ENCODE assay signal across 8 cellular contexts in the genomic region with DNA sequence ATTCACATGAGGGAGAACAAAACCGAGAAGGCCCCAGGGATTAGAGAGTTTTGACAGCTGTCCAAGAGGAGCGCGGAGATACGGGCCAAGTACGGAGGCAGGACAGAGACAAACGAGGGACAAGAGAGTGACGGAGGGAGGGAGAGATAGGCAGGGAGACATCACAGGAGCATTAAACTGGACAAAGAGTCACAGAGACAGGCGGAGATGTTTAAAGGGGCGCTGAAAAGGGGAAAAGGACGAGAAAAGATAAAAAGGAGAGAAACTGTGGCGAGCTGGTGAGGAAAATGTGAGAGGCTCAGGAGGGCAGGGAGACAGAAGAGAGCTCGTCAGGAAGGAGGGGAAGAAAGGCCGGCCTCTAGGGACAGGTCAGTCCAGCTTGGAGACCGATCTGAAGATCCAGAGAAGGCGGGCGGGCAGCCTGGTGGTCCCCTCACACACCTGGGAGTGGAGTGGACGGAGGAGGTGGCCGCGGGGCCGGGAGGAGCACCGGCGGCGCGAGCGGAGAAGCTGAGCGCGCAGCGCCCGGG. TPM values are rescaled to one million over a fixed set of nuclear protein-coding genes. Genes with fewer than 3 reads are reported as not detected.
DNase-seq lines count a peak whose midpoint lies in the region; ATAC-seq and TF ChIP-seq lines count a peak whose summit lies in the region.

No MANE protein-coding gene starts in this region.

- H4K20me1 ChIP-seq in hepatocyte (ENCODE audit: insufficient read depth, poor library complexity, severe bottlenecking), result no peaks in the 10 kb centered on the region

- intact Hi-C loops in adrenal gland (cut with DNase I), result loop anchor here in 1 of 2 donors (5.0 kb wide), 1 partner anchor 45 kb away; no protein-coding TSS in a partner anchor

- H3K9ac ChIP-seq in rectal smooth muscle tissue (ENCODE audit: low read length), result no peak overlapping the region

- peak overlapping the region; percentile 7 to 83 (median 36) for H3K4me3 ChIP-seq in adrenal gland
- H3K4me3 ChIP-seq in hepatocyte, result peak overlapping the region; percentile 95
- H3K4me3 ChIP-seq in rectal smooth muscle tissue (ENCODE audit: low read length), result peak overlapping the region; percentile 62

- WGBS in adrenal gland, 4 donors, result 6 to 9% (median 7%) methylated on average over 24 to 29 of the region's 29 CpGs
- WGBS in hepatocyte (ENCODE audit: low lambda C conversion rate, missing lambda C conversion rate), result 6% methylated on average over 18 of the region's 29 CpGs

- H3K4me2 ChIP-seq in hepatocyte, result peak overlapping the region; percentile 98

- H3K27ac ChIP-seq in adrenal gland (peak overlapping the region; percentile 82 to 96 (median 93)), hepatocyte (peak overlapping the region; percentile 90), rectal smooth muscle tissue (ENCODE audit: low read depth, low read length) (no peak overlapping the region)

- peaks cover 0 to 15% of the 10 kb centered on the region in 2 donors for H3K4me1 ChIP-seq in adrenal gland (replicated peaks in 1 of 2)
- H3K4me1 ChIP-seq in hepatocyte (ENCODE audit: insufficient read depth), result no peaks in the 10 kb centered on the region
- peaks cover 3% of the 10 kb centered on the region for H3K4me1 ChIP-seq in rectal smooth muscle tissue (ENCODE audit: control insufficient read depth, insufficient read depth, low read length)

- TF ChIP-seq CTCF in adrenal gland (IDR thresholded peaks at IDR 0.05) (no peak), hepatocyte (IDR thresholded peaks at IDR 0.05; ENCODE audit: poor library complexity) (no peak)

- no peaks in the 10 kb centered on the region for H3K9me3 ChIP-seq in adrenal gland (replicated peaks in 1 of 3)
- H3K9me3 ChIP-seq in hepatocyte (ENCODE audit: low read depth), result no peaks in the 10 kb centered on the region

- TF ChIP-seq POLR2A in adrenal gland (IDR thresholded peaks at IDR 0.05), result peak; percentile 8 to 52

- H3K79me2 ChIP-seq in hepatocyte, result peaks cover 13% of the 10 kb centered on the region

- H3K27me3 ChIP-seq in adrenal gland, result peaks cover 4% of the 10 kb centered on the region
- H3K27me3 ChIP-seq in hepatocyte, result peaks cover 22% of the 10 kb centered on the region
- peaks cover 2% of the 10 kb centered on the region for H3K27me3 ChIP-seq in rectal smooth muscle tissue (ENCODE audit: control insufficient read depth, insufficient read depth, low read length)

- ATAC-seq in HG03139 (IDR thresholded peaks at IDR 0.05; ENCODE audit: unreplicated experiment), result no peak

- peak overlapping the region; percentile 94 for H2AFZ ChIP-seq in hepatocyte

- no peaks in the 10 kb centered on the region for H3K9me2 ChIP-seq in hepatocyte (replicated peaks; ENCODE audit: insufficient read depth)

- DNase-seq in DMS53 (lab: John Stamatoyannopoulos, UW) (peak; percentile 78), NCI-H146 (lab: John Stamatoyannopoulos, UW) (peak; percentile 89), adrenal gland (peak; percentile 54 to 89 (median 71)), hepatocyte (ENCODE audit: low spot score) (peak; percentile 17), MV-4-11 (lab: John Stamatoyannopoulos, UW) (no peak)
- no peak for DNase-seq in activated CD8-positive, alpha-beta memory T cell treated with anti-CD3 and anti-CD28 coated beads, Interleukin-2, amount 50 U/mL, for 48 hours

- H3K36me3 ChIP-seq in adrenal gland (replicated peaks in 1 of 2) (no peaks in the 10 kb centered on the region), hepatocyte (replicated peaks; ENCODE audit: insufficient read depth, low read depth) (no peaks in the 10 kb centered on the region), rectal smooth muscle tissue (ENCODE audit: control insufficient read depth, insufficient read depth, low read length) (no peaks in the 10 kb centered on the region)

RNA-seq across cellular contexts. Expression of a gene that starts 0.8 kb away (rescaled TPM):
- 10 to 100 TPM; 26.6 to 96.3 (median 51.4) TPM for total RNA-seq in adrenal gland
- 10 to 100 TPM; 12.7 to 44.2 (median 15.3) TPM for polyA plus RNA-seq in adrenal gland
- total RNA-seq in hepatocyte, result 29.3 and 42.2 TPM in 2 replicates
- 22.9 and 26.0 TPM in 2 replicates for polyA plus RNA-seq in hepatocyte

RNA-seq across cellular contexts. Expression of a gene that starts 40.5 kb away (rescaled TPM):
- total RNA-seq in adrenal gland (not detected), hepatocyte (not detected in 2 replicates)
- polyA plus RNA-seq in adrenal gland (not detected), hepatocyte (not detected in 2 replicates)

Comparison
In these comparisons a context has a peak if more than half of its experiments do, and no peak if none do; other contexts are left out.
1. DNase-seq: peak in DMS53 (single experiment), NCI-H146 (single experiment), adrenal gland (7 of 7) and hepatocyte (single experiment); none in MV-4-11 (single experiment) and activated CD8-positive, alpha-beta memory T cell treated with anti-CD3 and anti-CD28 coated beads, Interleukin-2, amount 50 U/mL, for 48 hours (single experiment).
2. H3K4me3 ChIP-seq: peak in every context shown above with its lines; median percentile 95 in hepatocyte; 62 in rectal smooth muscle tissue; 36 in adrenal gland.